8 cellular contexts compared by ENCODE assay signal in genomic region chr13:99496322-99497142, GRCh38. TPM values are rescaled to one million over a fixed set of nuclear protein-coding genes. Genes with fewer than 3 reads are reported as not detected.
A peak's percentile ranks its signal among the peaks of the same experiment; 100 is the strongest.
DNase-seq lines count a peak whose midpoint lies in the region; ATAC-seq and TF ChIP-seq lines count a peak whose summit lies in the region.

No MANE protein-coding gene starts in this region.

- peak overlapping the region; percentile 72 for H3K27ac ChIP-seq in CD4-positive, alpha-beta memory T cell (ENCODE audit: low read depth, low read length)
- H3K27ac ChIP-seq in Karpas-422 (ENCODE audit: low read length) = peak overlapping the region; percentile 51

- intact Hi-C loops in CD4-positive, alpha-beta memory T cell (cut with micrococcal nuclease) = loop anchor here (5.0 kb wide), 3 partner anchors 46 to 1019 kb away; no protein-coding TSS in a partner anchor
- intact Hi-C loops in activated CD4-positive, alpha-beta T cell treated with anti-CD3 and anti-CD28 coated beads, Interleukin-2, amount 10 ng/mL, durations not matched to agents 24 days and 14 days (cut with micrococcal nuclease) = loop anchor here (1.0 to 10.0 kb wide), 7 partner anchors 110 to 1088 kb away; partner anchors contain the start of genes CLYBL, GGACT and GPR18

- H3K9me3 Mint-ChIP-seq in CD4-positive, alpha-beta memory T cell = peaks cover 0 to 10% (median 2%) of the 10 kb centered on the region in 8 donors
- H3K9me3 Mint-ChIP-seq in activated CD4-positive, alpha-beta T cell treated with anti-CD3 and anti-CD28 coated beads, Interleukin-2, amount 10 ng/mL, durations not matched to agents 24 days and 14 days = peaks cover 15% of the 10 kb centered on the region
- H3K9me3 Mint-ChIP-seq in effector memory CD8-positive, alpha-beta T cell = no peaks in the 10 kb centered on the region
- H3K9me3 Mint-ChIP-seq in neural crest cell = peaks cover 6% of the 10 kb centered on the region

- no peaks in the 10 kb centered on the region for H3K9me3 ChIP-seq in CD4-positive, alpha-beta memory T cell (ENCODE audit: control insufficient read depth in 1 of 2, low read length in 2 of 2)
- no peaks in the 10 kb centered on the region for H3K9me3 ChIP-seq in Karpas-422 (ENCODE audit: low read length)

- no peaks in the 10 kb centered on the region for H3K36me3 ChIP-seq in CD4-positive, alpha-beta memory T cell (ENCODE audit: insufficient read depth, low read length)
- no peaks in the 10 kb centered on the region for H3K36me3 ChIP-seq in Karpas-422 (ENCODE audit: insufficient read depth, low read length)

- H3K4me3 Mint-ChIP-seq in CD4-positive, alpha-beta memory T cell = peak overlapping the region; percentile 88 to 99 (median 96)
- peak overlapping the region; percentile 90 for H3K4me3 Mint-ChIP-seq in activated CD4-positive, alpha-beta T cell treated with anti-CD3 and anti-CD28 coated beads, Interleukin-2, amount 10 ng/mL, durations not matched to agents 24 days and 14 days
- peak overlapping the region; percentile 84 to 98 for H3K4me3 Mint-ChIP-seq in effector memory CD8-positive, alpha-beta T cell
- peak overlapping the region; percentile 74 for H3K4me3 Mint-ChIP-seq in neural crest cell

- H3K9me2 ChIP-seq in Karpas-422 (replicated peaks; ENCODE audit: insufficient read depth, low read length) = no peaks in the 10 kb centered on the region

- peaks cover 40 to 86% (median 62%) of the 10 kb centered on the region in 4 donors for H3K4me1 Mint-ChIP-seq in CD4-positive, alpha-beta memory T cell
- peaks cover 49% of the 10 kb centered on the region for H3K4me1 Mint-ChIP-seq in activated CD4-positive, alpha-beta T cell treated with anti-CD3 and anti-CD28 coated beads, Interleukin-2, amount 10 ng/mL, durations not matched to agents 24 days and 14 days
- peaks cover 41 to 47% of the 10 kb centered on the region in 2 donors for H3K4me1 Mint-ChIP-seq in effector memory CD8-positive, alpha-beta T cell (ENCODE audit: low read depth in 2 of 2)
- H3K4me1 Mint-ChIP-seq in neural crest cell = peaks cover 27% of the 10 kb centered on the region

- POLR2A ChIA-PET in CD4-positive, alpha-beta memory T cell (lab: Charles Lee; ENCODE audit: partially characterized antibody) = interaction anchor here (0.6 to 2.2 kb wide), 15 partner anchors 8 to 1178 kb away, joined by 3 to 9 read pairs (median 4); partner anchors contain the start of genes GPR18 and TMTC4

- peaks cover 59% of the 10 kb centered on the region for H3K4me1 ChIP-seq in CD4-positive, alpha-beta memory T cell (ENCODE audit: insufficient read depth, low read length)
- H3K4me1 ChIP-seq in Karpas-422 (ENCODE audit: low read length) = peaks cover 40% of the 10 kb centered on the region

- H2AFZ ChIP-seq in Karpas-422 (ENCODE audit: low read length) = peak overlapping the region; percentile 56; the same call in 1 of the 2 replicates

- peak overlapping the region; percentile 50 for H3K4me2 ChIP-seq in Karpas-422 (ENCODE audit: low read depth, low read length, poor library complexity, severe bottlenecking)

- H3K9ac ChIP-seq in Karpas-422 (ENCODE audit: low read length) = peak overlapping the region; percentile 40

- no peaks in the 10 kb centered on the region for H3K27me3 Mint-ChIP-seq in CD4-positive, alpha-beta memory T cell
- H3K27me3 Mint-ChIP-seq in activated CD4-positive, alpha-beta T cell treated with anti-CD3 and anti-CD28 coated beads, Interleukin-2, amount 10 ng/mL, durations not matched to agents 24 days and 14 days = no peaks in the 10 kb centered on the region
- H3K27me3 Mint-ChIP-seq in effector memory CD8-positive, alpha-beta T cell = no peaks in the 10 kb centered on the region
- H3K27me3 Mint-ChIP-seq in neural crest cell (ENCODE audit: low read depth) = peaks cover 43% of the 10 kb centered on the region

- peak; percentile 60 for ATAC-seq in GM21528 (IDR thresholded peaks at IDR 0.05; ENCODE audit: low FRiP score, unreplicated experiment)
- peak; percentile 21 for ATAC-seq in effector memory CD8-positive, alpha-beta T cell (replicated peaks)

- peak; percentile 81 to 87 (median 84) for DNase-seq in CD4-positive, alpha-beta memory T cell
- DNase-seq in Karpas-422 = peak; percentile 78
- DNase-seq in activated CD4-positive, alpha-beta T cell treated with anti-CD3 and anti-CD28 coated beads, Interleukin-2, amount 10 ng/mL, durations not matched to agents 24 days and 14 days = peak; percentile 93
- DNase-seq in effector memory CD8-positive, alpha-beta T cell = peak; percentile 50 to 57 (median 50)
- no peak for DNase-seq in neural crest cell (ENCODE audit: low read depth, low spot score)
- DNase-seq in ureter (ENCODE audit: low spot score) = peak; percentile 67
- DNase-seq in NCI-H146 treated with DMSO at 0.1 percent for 48 hours (lab: John Stamatoyannopoulos, UW; ENCODE audit: unreplicated experiment) = no peak

- no peak for TF ChIP-seq CTCF in neural crest cell (conservative IDR thresholded peaks at IDR 0.05)

- no peaks in the 10 kb centered on the region for H3K27me3 ChIP-seq in CD4-positive, alpha-beta memory T cell (ENCODE audit: insufficient read depth, low read length)
- no peaks in the 10 kb centered on the region for H3K27me3 ChIP-seq in Karpas-422 (ENCODE audit: low read length)

- no peaks in the 10 kb centered on the region for H4K20me1 ChIP-seq in Karpas-422 (ENCODE audit: insufficient read depth, low read depth, low read length)

- peaks cover 5% of the 10 kb centered on the region for H3K79me2 ChIP-seq in Karpas-422 (ENCODE audit: low read length)

- peaks cover 19 to 26% of the 10 kb centered on the region in 2 donors for H3K36me3 Mint-ChIP-seq in CD4-positive, alpha-beta memory T cell
- peaks cover 18% of the 10 kb centered on the region for H3K36me3 Mint-ChIP-seq in activated CD4-positive, alpha-beta T cell treated with anti-CD3 and anti-CD28 coated beads, Interleukin-2, amount 10 ng/mL, durations not matched to agents 24 days and 14 days (ENCODE audit: low read depth)
- H3K36me3 Mint-ChIP-seq in effector memory CD8-positive, alpha-beta T cell (ENCODE audit: insufficient read depth) = peaks cover 38% of the 10 kb centered on the region
- peaks cover 2% of the 10 kb centered on the region for H3K36me3 Mint-ChIP-seq in neural crest cell (ENCODE audit: low read depth)

- peak overlapping the region; percentile 65 to 84 for H3K4me3 ChIP-seq in CD4-positive, alpha-beta memory T cell (ENCODE audit: low read length in 2 of 2)
- peak overlapping the region; percentile 53 for H3K4me3 ChIP-seq in Karpas-422 (ENCODE audit: low read length)

- CTCF ChIA-PET in CD4-positive, alpha-beta memory T cell (lab: Charles Lee; ENCODE audit: partially characterized antibody) = interaction anchor here (0.7 to 2.6 kb wide), 5 partner anchors 9 to 160 kb away, joined by 3 to 7 read pairs (median 6); no protein-coding TSS in a partner anchor

- peak overlapping the region; percentile 96 to 100 (median 99) for H3K27ac Mint-ChIP-seq in CD4-positive, alpha-beta memory T cell
- peak overlapping the region; percentile 96 for H3K27ac Mint-ChIP-seq in activated CD4-positive, alpha-beta T cell treated with anti-CD3 and anti-CD28 coated beads, Interleukin-2, amount 10 ng/mL, durations not matched to agents 24 days and 14 days
- H3K27ac Mint-ChIP-seq in effector memory CD8-positive, alpha-beta T cell = peak overlapping the region; percentile 94 to 95
- no peak overlapping the region for H3K27ac Mint-ChIP-seq in neural crest cell (ENCODE audit: unreplicated experiment)

RNA-seq across cellular contexts. Expression of gene TM9SF2, which starts 4.7 kb away (rescaled TPM):
- 10 to 100 TPM; 60.0 to 64.2 TPM for total RNA-seq in CD4-positive, alpha-beta memory T cell
- 100 to 1,000 TPM; 102 to 126 TPM for polyA plus RNA-seq in CD4-positive, alpha-beta memory T cell
- total RNA-seq in Karpas-422 (2014; rRNA removed; shearing (Covaris generic); ENCODE audit: low replicate concordance) = 68.2 and 134 TPM in 2 replicates
- 57.8 and 60.2 TPM in 2 replicates for total RNA-seq in activated CD4-positive, alpha-beta T cell treated with anti-CD3 and anti-CD28 coated beads, Interleukin-2, amount 10 ng/mL, durations not matched to agents 24 days and 14 days
- total RNA-seq in neural crest cell = 66.7 and 68.8 TPM in 2 replicates
- total RNA-seq in ureter = 121 TPM

Comparison
In these comparisons a context has a peak if more than half of its experiments do, and no peak if none do; other contexts are left out.
1. DNase-seq: peak in CD4-positive, alpha-beta memory T cell (5 of 5), Karpas-422 (single experiment), activated CD4-positive, alpha-beta T cell treated with anti-CD3 and anti-CD28 coated beads, Interleukin-2, amount 10 ng/mL, durations not matched to agents 24 days and 14 days (single experiment), effector memory CD8-positive, alpha-beta T cell (3 of 3) and ureter (single experiment); none in neural crest cell (single experiment) and NCI-H146 treated with DMSO at 0.1 percent for 48 hours (single experiment).
2. Peak in every context shown above with its lines, with median percentiles within 50 percentile points of each other: H3K4me3 Mint-ChIP-seq.